ENCODE assay signal across 20 cellular contexts in genomic region chr6:90095788-90096187, GRCh38.
DNase-seq lines count a peak whose midpoint lies in the region; ATAC-seq and TF ChIP-seq lines count a peak whose summit lies in the region.
"Had no signal": no experiment of that assay in that cellular context is flagged by ENCODE, and none has a peak within 500 bp of the region (broad histone marks: within the 10 kb centered on the region; RNA-seq: fewer than 3 reads in every experiment).

No MANE protein-coding gene starts in this region.

- H3K36me3 ChIP-seq in RWPE2 (ENCODE audit: low read depth) (no peaks in the 10 kb centered on the region), transverse colon (no peaks in the 10 kb centered on the region), right lobe of liver (no peaks in the 10 kb centered on the region)
- H3K36me3 ChIP-seq: BLaER1, SJSA1 had no signal

- H3K4me1 ChIP-seq in RWPE2 (ENCODE audit: insufficient read depth, poor library complexity, severe bottlenecking) (peaks cover 35% of the 10 kb centered on the region), transverse colon (peaks cover 0 to 11% (median 3%) of the 10 kb centered on the region in 4 donors), right lobe of liver (peaks cover 0 to 4% (median 0%) of the 10 kb centered on the region in 4 donors)
- H3K4me1 ChIP-seq: BLaER1 had no signal

- no peak for TF ChIP-seq EP300 in transverse colon (IDR thresholded peaks at IDR 0.05; ENCODE audit: low read depth)

- H3K27ac ChIP-seq in RWPE2 (ENCODE audit: poor library complexity, severe bottlenecking) (peak overlapping the region; percentile 99), transverse colon (no peak overlapping the region), right lobe of liver (no peak overlapping the region)
- H3K27ac ChIP-seq: BLaER1, dorsolateral prefrontal cortex, SJSA1 had no signal

- H3K27me3 Mint-ChIP-seq in activated T-cell treated with anti-CD3 and anti-CD28 coated beads, Interleukin-2, amount 50 U/mL, for 72 hours (ENCODE audit: low read depth): no peaks in the 10 kb centered on the region
- H3K27me3 Mint-ChIP-seq in stimulated activated naive CD8-positive, alpha-beta T cell treated with anti-CD3 and anti-CD28 coated beads, Interleukin-15, Interleukin-2, amounts not matched to agents 100 ng/mL and 50 ng/mL, for 24 hours: no peaks in the 10 kb centered on the region
- H3K27me3 Mint-ChIP-seq: central memory CD8-positive, alpha-beta T cell; progenitor cell of endocrine pancreas had no signal

- ATAC-seq in activated T-cell treated with anti-CD3 and anti-CD28 coated beads, Interleukin-2, amount 50 U/mL, for 72 hours (replicated peaks in 1 of 2): peak in 1 of 2 donors; percentile 36
- ATAC-seq in RWPE2 (ENCODE audit: low read depth) (no peak), GM18870 (IDR thresholded peaks at IDR 0.05; ENCODE audit: unreplicated experiment) (no peak), right lobe of liver (no peak)

- H3K4me3 Mint-ChIP-seq in activated T-cell treated with anti-CD3 and anti-CD28 coated beads, Interleukin-2, amount 50 U/mL, for 72 hours: peak overlapping the region; percentile 35 to 47
- peak overlapping the region; percentile 21 for H3K4me3 Mint-ChIP-seq in stimulated activated naive CD8-positive, alpha-beta T cell treated with anti-CD3 and anti-CD28 coated beads, Interleukin-15, Interleukin-2, amounts not matched to agents 100 ng/mL and 50 ng/mL, for 24 hours
- H3K4me3 Mint-ChIP-seq: central memory CD8-positive, alpha-beta T cell had no signal

- H3K27ac Mint-ChIP-seq in activated T-cell treated with anti-CD3 and anti-CD28 coated beads, Interleukin-2, amount 50 U/mL, for 72 hours: no peak overlapping the region
- peak overlapping the region; percentile 88 for H3K27ac Mint-ChIP-seq in stimulated activated naive CD8-positive, alpha-beta T cell treated with anti-CD3 and anti-CD28 coated beads, Interleukin-15, Interleukin-2, amounts not matched to agents 100 ng/mL and 50 ng/mL, for 24 hours
- H3K27ac Mint-ChIP-seq: progenitor cell of endocrine pancreas had no signal

- H3K36me3 Mint-ChIP-seq in activated T-cell treated with anti-CD3 and anti-CD28 coated beads, Interleukin-2, amount 50 U/mL, for 72 hours (ENCODE audit: insufficient read depth in 2 of 2): peaks cover 4 to 5% of the 10 kb centered on the region in 2 donors
- peaks cover 41% of the 10 kb centered on the region for H3K36me3 Mint-ChIP-seq in stimulated activated naive CD8-positive, alpha-beta T cell treated with anti-CD3 and anti-CD28 coated beads, Interleukin-15, Interleukin-2, amounts not matched to agents 100 ng/mL and 50 ng/mL, for 24 hours (ENCODE audit: low read depth)

- TF ChIP-seq CTCF in RWPE2 (IDR thresholded peaks at IDR 0.05; ENCODE audit: poor library complexity, severe bottlenecking): no peak
- TF ChIP-seq CTCF in epithelial cell of esophagus (IDR thresholded peaks at IDR 0.05; ENCODE audit: insufficient read depth, low read depth, low read length, missing control alignments): no peak
- no peak for TF ChIP-seq CTCF in transverse colon (IDR thresholded peaks at IDR 0.05)
- no peak for TF ChIP-seq CTCF in right lobe of liver (IDR thresholded peaks at IDR 0.05)

- no peaks in the 10 kb centered on the region for H3K9me3 Mint-ChIP-seq in activated T-cell treated with anti-CD3 and anti-CD28 coated beads, Interleukin-2, amount 50 U/mL, for 72 hours
- peaks cover 5% of the 10 kb centered on the region for H3K9me3 Mint-ChIP-seq in stimulated activated naive CD8-positive, alpha-beta T cell treated with anti-CD3 and anti-CD28 coated beads, Interleukin-15, Interleukin-2, amounts not matched to agents 100 ng/mL and 50 ng/mL, for 24 hours
- H3K9me3 Mint-ChIP-seq: central memory CD8-positive, alpha-beta T cell had no signal

- in situ Hi-C loops in transverse colon (cut with MboI; ENCODE audit: low pct_ligation_motif_present in 1 of 4, low pct_unique_long_range_greater_than_20kb in 1 of 4, low sequenced_read_pairs in 3 of 4): no loop called here

- intact Hi-C loops in transverse colon (cut with DNase I; ENCODE audit: low total_unique reads) (no loop called here), right lobe of liver (cut with DNase I) (no loop called here)

- 90 to 95% methylated on average over 3 of the region's 3 CpGs for WGBS in transverse colon (ENCODE audit: low coverage in 1 of 2), 2 donors
- WGBS in right lobe of liver (ENCODE audit: insufficient coverage, low coverage, low lambda C conversion rate, missing lambda C conversion rate): 84% methylated on average over 3 of the region's 3 CpGs

- no peak for DNase-seq in activated T-cell treated with anti-CD3 and anti-CD28 coated beads, Interleukin-2, amount 50 U/mL, for 72 hours
- DNase-seq in activated T-cell treated with anti-CD3 and anti-CD28 coated beads for 4 hours (no peak), RWPE2 (ENCODE audit: low spot score) (no peak), epithelial cell of esophagus (ENCODE audit: low read depth) (peak; percentile 23), transverse colon (no peak), right lobe of liver (no peak)
- DNase-seq: activated CD4-positive, alpha-beta T cell treated with anti-CD3 and anti-CD28 coated beads, Interleukin-2, amount 50 U/mL, for 1 hour; activated CD8-positive, alpha-beta memory T cell treated with anti-CD3 and anti-CD28 coated beads, Interleukin-2, amount 50 U/mL, for 4 hours; activated effector memory CD4-positive, alpha-beta T cell treated with anti-CD3 and anti-CD28 coated beads, Interleukin-2, amount 50 U/mL, for 16 hours; dorsolateral prefrontal cortex; NCI-H1092 treated with DMSO at 0.1 percent for 48 hours; NCI-H187 treated with DMSO at 0.1 percent for 48 hours; NCI-H2227 treated with DMSO at 0.1 percent for 48 hours; substantia nigra had no signal

- TF ChIP-seq POLR2A in transverse colon (IDR thresholded peaks at IDR 0.05): no peak
- TF ChIP-seq POLR2A in right lobe of liver (IDR thresholded peaks at IDR 0.05): no peak

- H3K4me3 ChIP-seq in RWPE2 (ENCODE audit: severe bottlenecking) (no peak overlapping the region), epithelial cell of esophagus (ENCODE audit: low read length) (no peak overlapping the region), transverse colon (no peak overlapping the region), right lobe of liver (no peak overlapping the region)
- H3K4me3 ChIP-seq: BLaER1, dorsolateral prefrontal cortex, SJSA1 had no signal

- H3K27me3 ChIP-seq in RWPE2 (ENCODE audit: insufficient read depth, poor library complexity, severe bottlenecking) (no peaks in the 10 kb centered on the region), transverse colon (no peaks in the 10 kb centered on the region), right lobe of liver (no peaks in the 10 kb centered on the region)
- H3K27me3 ChIP-seq: BLaER1, dorsolateral prefrontal cortex, SJSA1 had no signal

- peaks cover 81% of the 10 kb centered on the region for H3K4me1 Mint-ChIP-seq in activated T-cell treated with anti-CD3 and anti-CD28 coated beads, Interleukin-2, amount 50 U/mL, for 72 hours (ENCODE audit: low read depth)
- peaks cover 100% of the 10 kb centered on the region for H3K4me1 Mint-ChIP-seq in stimulated activated naive CD8-positive, alpha-beta T cell treated with anti-CD3 and anti-CD28 coated beads, Interleukin-15, Interleukin-2, amounts not matched to agents 100 ng/mL and 50 ng/mL, for 24 hours (ENCODE audit: low read depth)

- H3K9me3 ChIP-seq in RWPE2 (ENCODE audit: severe bottlenecking) (no peaks in the 10 kb centered on the region), transverse colon (no peaks in the 10 kb centered on the region), right lobe of liver (no peaks in the 10 kb centered on the region)
- H3K9me3 ChIP-seq: BLaER1, SJSA1 had no signal
